8 cellular contexts compared by ENCODE assay signal in genomic region chr18:23502516-23503037, GRCh38. TPM values are rescaled to one million over a fixed set of nuclear protein-coding genes. Genes with fewer than 3 reads are reported as not detected.
A peak's percentile ranks its signal among the peaks of the same experiment; 100 is the strongest.
DNase-seq lines count a peak whose midpoint lies in the region; ATAC-seq and TF ChIP-seq lines count a peak whose summit lies in the region.

No MANE protein-coding gene starts in this region.

- TF ChIP-seq CTCF in GM12875 (IDR thresholded peaks at IDR 0.05; ENCODE audit: borderline replicate concordance, insufficient read depth, low read depth, low read length) (no peak), Panc1 (IDR thresholded peaks at IDR 0.05) (no peak; the same call in 1 of the 2 replicates), esophagus squamous epithelium (IDR thresholded peaks at IDR 0.05) (no peak), prostate gland (IDR thresholded peaks at IDR 0.05) (no peak)

- no peaks in the 10 kb centered on the region for H3K27me3 ChIP-seq in Panc1 (ENCODE audit: control insufficient read depth, insufficient read depth, low read length)
- no peaks in the 10 kb centered on the region for H3K27me3 ChIP-seq in esophagus squamous epithelium
- H3K27me3 ChIP-seq in prostate gland (replicated peaks; ENCODE audit: insufficient read depth) = no peaks in the 10 kb centered on the region

- H3K4me1 ChIP-seq in Panc1 (ENCODE audit: control insufficient read depth, insufficient read depth, low read length) (peaks cover 15% of the 10 kb centered on the region), esophagus squamous epithelium (peaks cover 9 to 49% (median 23%) of the 10 kb centered on the region in 3 donors), prostate gland (replicated peaks) (no peaks in the 10 kb centered on the region)

- DNase-seq in Panc1 (ENCODE audit: low read depth, low spot score) (no peak), esophagus squamous epithelium (lab: John Stamatoyannopoulos, UW) (no peak), prostate gland (ENCODE audit: low spot score) (no peak), GF-D8 (lab: John Stamatoyannopoulos, UW) (no peak), NCI-H2081 treated with DMSO at 0.1 percent for 48 hours (lab: John Stamatoyannopoulos, UW) (no peak)

- H3K4me3 ChIP-seq in GM12875 (ENCODE audit: low read depth, low read length) = peak overlapping the region; percentile 90
- peak overlapping the region; percentile 77 to 90 for H3K4me3 ChIP-seq in Panc1 (ENCODE audit: low read depth in 2 of 2, low read length in 2 of 2)
- peak overlapping the region; percentile 67 to 95 (median 85) for H3K4me3 ChIP-seq in esophagus squamous epithelium
- peak overlapping the region; percentile 79 to 90 for H3K4me3 ChIP-seq in prostate gland

- intact Hi-C loops in Panc1 (cut with micrococcal nuclease; ENCODE audit: unreplicated experiment) (loop anchor here (5.0 to 10.0 kb wide), 2 partner anchors 82 to 370 kb away; partner anchors contain the start of gene NPC1), esophagus squamous epithelium (cut with DNase I) (no loop called here), prostate gland (cut with DNase I) (loop anchor here (5.0 to 10.0 kb wide), 3 partner anchors 65 to 368 kb away; partner anchors contain the start of genes CABLES1 and NPC1)

- H3K9me3 ChIP-seq in Panc1 (ENCODE audit: control insufficient read depth, insufficient read depth, low read depth, low read length) (no peaks in the 10 kb centered on the region), esophagus squamous epithelium (no peaks in the 10 kb centered on the region), prostate gland (no peaks in the 10 kb centered on the region)

- BruUV-seq in Panc1 (replicated peaks; lab: Mats Ljungman, UMichigan) = TSS peak; percentile 97

- CTCF ChIA-PET in Panc1 (lab: Charles Lee) = no interaction called here

- 23 to 28% methylated on average over 4 to 6 of the region's 6 CpGs for WGBS in esophagus squamous epithelium, 2 donors
- WGBS in prostate gland = 23% methylated on average over 6 of the region's 6 CpGs

- TF ChIP-seq POLR2A in esophagus squamous epithelium (IDR thresholded peaks at IDR 0.05) (no peak), prostate gland (IDR thresholded peaks at IDR 0.05) (no peak)

- in situ Hi-C loops in Panc1 (cut with HindIII; ENCODE audit: low pct_unique_long_range_greater_than_20kb, low sequenced_read_pairs) = no loop called here

- H3K27ac ChIP-seq in Panc1 (ENCODE audit: low read length) (peak overlapping the region; percentile 92), esophagus squamous epithelium (peak overlapping the region; percentile 85 to 96 (median 93)), prostate gland (peak overlapping the region; percentile 91 to 92)

- no peaks in the 10 kb centered on the region; the same call in 1 of the 2 replicates for H3K36me3 ChIP-seq in Panc1 (ENCODE audit: control insufficient read depth, insufficient read depth, low read length)
- H3K36me3 ChIP-seq in esophagus squamous epithelium = peaks cover 0 to 14% (median 0%) of the 10 kb centered on the region in 3 donors
- H3K36me3 ChIP-seq in prostate gland = no peaks in the 10 kb centered on the region

- ATAC-seq in Panc1 (no peak), HG03159 (IDR thresholded peaks at IDR 0.05; ENCODE audit: unreplicated experiment) (no peak), GM21515 (IDR thresholded peaks at IDR 0.05; ENCODE audit: unreplicated experiment) (no peak)

- POLR2A ChIA-PET in Panc1 (lab: Charles Lee) = interaction anchor here (0.8 kb wide), 1 partner anchor 398 kb away, joined by 4 read pairs; no protein-coding TSS in a partner anchor

RNA-seq across cellular contexts. Expression of gene RMC1, which starts 0.7 kb away (rescaled TPM):
- total RNA-seq in Panc1 (2021; ENCODE audit: unreplicated experiment) (57.4 TPM), esophagus squamous epithelium (10 to 100 TPM; 16.6 to 20.2 (median 18.4) TPM), prostate gland (10 to 100 TPM; 12.0 to 28.5 TPM)
- polyA plus RNA-seq in Panc1 (2012; ENCODE audit: insufficient read length) = 34.1 TPM

RNA-seq across cellular contexts. Expression of gene RIOK3, which starts 49.5 kb away (rescaled TPM):
- total RNA-seq in Panc1 (2021; ENCODE audit: unreplicated experiment) (74.7 TPM), esophagus squamous epithelium (100 to 1,000 TPM in 1 of 4 donors, 10 to 100 TPM in 3; 58.4 to 140 (median 84.4) TPM), prostate gland (10 to 100 TPM; 40.6 to 44.6 TPM)
- polyA plus RNA-seq in Panc1 (2012; ENCODE audit: insufficient read length) = 44.8 TPM
